Comparison of ENCODE assay signal across 25 cellular contexts in the genomic region with DNA sequence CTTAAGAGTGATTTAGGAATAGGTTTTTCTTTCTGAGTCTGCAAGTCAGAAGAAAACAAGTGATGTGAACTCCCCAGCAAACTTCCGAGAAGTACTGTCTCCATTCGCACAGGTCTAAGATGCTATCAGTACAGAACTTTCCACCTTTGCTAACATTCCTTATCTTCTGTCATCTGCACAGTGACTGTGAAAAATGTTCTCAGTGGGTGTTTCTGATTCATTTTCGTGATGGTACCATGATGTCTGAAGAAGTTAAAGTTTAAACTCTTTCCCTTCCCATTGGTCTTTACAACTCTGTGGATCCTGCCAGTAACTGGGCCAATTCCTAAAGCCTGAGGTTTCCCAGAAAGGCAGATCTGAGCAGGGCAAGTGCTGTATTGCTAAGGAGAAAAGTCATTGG.
"Had no signal": no experiment of that assay in that cellular context is flagged by ENCODE, and none has a peak within 500 bp of the region (broad histone marks: within the 10 kb centered on the region; RNA-seq: fewer than 3 reads in every experiment).

No MANE protein-coding gene starts in this region.

- H3K36me3 Mint-ChIP-seq: memory B cell; stimulated activated naive B cell treated with anti-CD40 and anti-IgM and Interleukin-4, amounts not matched to agents 10 μg/mL and 1 μg/mL and 100 μg/mL, for 72 hours had no signal

- DNase-seq: dorsolateral prefrontal cortex; effector CD4-positive, alpha-beta T cell; endodermal cell; foreskin fibroblast; gastrocnemius medialis; head of caudate nucleus; hippocampal formation; left ventricle myocardium superior; lower lobe of right lung; naive thymus-derived CD8-positive, alpha-beta T cell; occipital lobe; ovary; psoas muscle; right cardiac atrium; stimulated activated CD4-positive, alpha-beta T cell treated with anti-CD3 and anti-CD28 coated beads, Interleukin-15, amount 100 ng/mL, for 24 hours; stimulated activated CD4-positive, alpha-beta T cell treated with anti-CD3 and anti-CD28 coated beads, Interleukin-2, amount 100 ng/mL, for 48 hours; stimulated activated naive B cell treated with anti-CD40 and anti-IgM and Interleukin-4, amounts not matched to agents 10 μg/mL and 1 μg/mL and 100 μg/mL, for 72 hours; upper lobe of right lung; uterus had no signal

- H3K4me1 Mint-ChIP-seq: memory B cell; stimulated activated naive B cell treated with anti-CD40 and anti-IgM and Interleukin-4, amounts not matched to agents 10 μg/mL and 1 μg/mL and 100 μg/mL, for 72 hours had no signal

- H3K27ac ChIP-seq: dorsolateral prefrontal cortex, epithelial cell of prostate, gastrocnemius medialis, lower lobe of right lung, ovary, psoas muscle, skin epidermis, thoracic aorta, tibial nerve, upper lobe of right lung, uterus had no signal

- H3K4me3 Mint-ChIP-seq: endodermal cell; memory B cell; naive thymus-derived CD8-positive, alpha-beta T cell; stimulated activated naive B cell treated with anti-CD40 and anti-IgM and Interleukin-4, amounts not matched to agents 10 μg/mL and 1 μg/mL and 100 μg/mL, for 72 hours; stimulated activated naive CD8-positive, alpha-beta T cell treated with anti-CD3 and anti-CD28 coated beads, Interleukin-15, Interleukin-2, amounts not matched to agents 100 ng/mL and 50 ng/mL, for 24 hours had no signal

- H3K9me3 ChIP-seq: gastrocnemius medialis, lower lobe of right lung, ovary, psoas muscle, thoracic aorta, tibial nerve, upper lobe of right lung, uterus had no signal

- H3K9me3 Mint-ChIP-seq: endodermal cell; memory B cell; stimulated activated naive B cell treated with anti-CD40 and anti-IgM and Interleukin-4, amounts not matched to agents 10 μg/mL and 1 μg/mL and 100 μg/mL, for 72 hours; stimulated activated naive CD8-positive, alpha-beta T cell treated with anti-CD3 and anti-CD28 coated beads, Interleukin-15, Interleukin-2, amounts not matched to agents 100 ng/mL and 50 ng/mL, for 24 hours had no signal

- H3K27ac Mint-ChIP-seq: endodermal cell; memory B cell; naive thymus-derived CD8-positive, alpha-beta T cell; stimulated activated naive B cell treated with anti-CD40 and anti-IgM and Interleukin-4, amounts not matched to agents 10 μg/mL and 1 μg/mL and 100 μg/mL, for 72 hours; stimulated activated naive CD8-positive, alpha-beta T cell treated with anti-CD3 and anti-CD28 coated beads, Interleukin-15, Interleukin-2, amounts not matched to agents 100 ng/mL and 50 ng/mL, for 24 hours had no signal

- H3K4me1 ChIP-seq: gastrocnemius medialis, psoas muscle, uterus had no signal

- H3K36me3 ChIP-seq: gastrocnemius medialis, lower lobe of right lung, ovary, thoracic aorta, tibial nerve, upper lobe of right lung, uterus had no signal

- H3K27me3 ChIP-seq: dorsolateral prefrontal cortex, gastrocnemius medialis, ovary, tibial nerve, upper lobe of right lung, uterus had no signal

- H3K4me3 ChIP-seq: gastrocnemius medialis, lower lobe of right lung, ovary, psoas muscle, skin epidermis, thoracic aorta, tibial nerve, upper lobe of right lung, uterus had no signal

- H3K27me3 Mint-ChIP-seq: memory B cell; naive thymus-derived CD8-positive, alpha-beta T cell; stimulated activated naive B cell treated with anti-CD40 and anti-IgM and Interleukin-4, amounts not matched to agents 10 μg/mL and 1 μg/mL and 100 μg/mL, for 72 hours; stimulated activated naive CD8-positive, alpha-beta T cell treated with anti-CD3 and anti-CD28 coated beads, Interleukin-15, Interleukin-2, amounts not matched to agents 100 ng/mL and 50 ng/mL, for 24 hours had no signal
